In genomic region chr14:101763941-101764709, GRCh38 we compare ENCODE assay signal across 16 cellular contexts. TPM values are rescaled to one million over a fixed set of nuclear protein-coding genes. Genes with fewer than 3 reads are reported as not detected.
A peak's percentile ranks its signal among the peaks of the same experiment; 100 is the strongest.
DNase-seq lines count a peak whose midpoint lies in the region; ATAC-seq, FAIRE-seq and TF ChIP-seq lines count a peak whose summit lies in the region.
"Had no signal": no experiment of that assay in that cellular context is flagged by ENCODE, and none has a peak within 500 bp of the region (broad histone marks: within the 10 kb centered on the region; RNA-seq: fewer than 3 reads in every experiment).

No MANE protein-coding gene starts in this region.

- no peak overlapping the region for H3K27ac ChIP-seq in A673 (ENCODE audit: low read depth, low read length, poor library complexity, severe bottlenecking)
- H3K27ac ChIP-seq in CD4-positive, alpha-beta memory T cell (ENCODE audit: low read depth, low read length) = no peak overlapping the region
- H3K27ac ChIP-seq in K562 (ENCODE audit: extremely low read depth, low read depth, low read length) = peak overlapping the region; percentile 63
- no peak overlapping the region for H3K27ac ChIP-seq in naive thymus-derived CD4-positive, alpha-beta T cell (ENCODE audit: low read depth, low read length)
- H3K27ac ChIP-seq: ovary, suprapubic skin had no signal

- intact Hi-C loops in A673 (cut with micrococcal nuclease; ENCODE audit: unreplicated experiment) = loop anchor here (5.0 kb wide), 2 partner anchors 183 to 323 kb away; partner anchors contain the start of gene HSP90AA1
- intact Hi-C loops in CD4-positive, alpha-beta memory T cell (cut with micrococcal nuclease) = loop anchor here (5.0 kb wide), 1 partner anchor 373 kb away; the partner anchor contains the start of gene WDR20
- intact Hi-C loops in K562 (cut with micrococcal nuclease) = loop anchor here (5.0 kb wide), 1 partner anchor 183 kb away; no protein-coding TSS in a partner anchor
- intact Hi-C loops in naive thymus-derived CD4-positive, alpha-beta T cell (cut with micrococcal nuclease) = loop anchor here in 1 of 2 donors (5.0 kb wide), 2 partner anchors 113 to 198 kb away; partner anchors contain the start of gene DYNC1H1

- peak overlapping the region; percentile 78 to 90 for H3K9ac ChIP-seq in K562 (ENCODE audit: insufficient read depth in 1 of 2, low read depth in 2 of 2, low read length in 2 of 2)

- no peaks in the 10 kb centered on the region for H3K9me3 ChIP-seq in A673 (ENCODE audit: low read depth, low read length, poor library complexity, severe bottlenecking)
- H3K9me3 ChIP-seq in CD4-positive, alpha-beta memory T cell (ENCODE audit: control insufficient read depth in 1 of 2, low read length in 2 of 2) = no peaks in the 10 kb centered on the region
- 0 out of 2 replicates have a peak, but pooled peaks cover 2% of the 10 kb centered on the region for H3K9me3 ChIP-seq in K562 (replicated peaks; ENCODE audit: control insufficient read depth, insufficient read depth, low read depth, low read length)
- no peaks in the 10 kb centered on the region for H3K9me3 ChIP-seq in naive thymus-derived CD4-positive, alpha-beta T cell (ENCODE audit: control insufficient read depth in 2 of 3, low read length in 3 of 3)
- H3K9me3 ChIP-seq: ovary, suprapubic skin had no signal

- ATAC-seq in K562 (no peak), HG03196 (IDR thresholded peaks at IDR 0.05; ENCODE audit: unreplicated experiment) (no peak), GM19035 (IDR thresholded peaks at IDR 0.05; ENCODE audit: unreplicated experiment) (no peak), GM18868 (IDR thresholded peaks at IDR 0.05; ENCODE audit: unreplicated experiment) (no peak)
- ATAC-seq in naive thymus-derived CD4-positive, alpha-beta T cell = no peak

- H2AFZ ChIP-seq in K562 (ENCODE audit: low read depth, low read length) = no peak overlapping the region

- peaks cover 5% of the 10 kb centered on the region for H4K20me1 ChIP-seq in K562 (replicated peaks; ENCODE audit: control insufficient read depth, insufficient read depth, low read length)

- CTCF ChIA-PET in A673 (lab: Charles Lee) = interaction anchor here (1.1 kb wide), 1 partner anchor 197 kb away, joined by 3 read pairs; no protein-coding TSS in a partner anchor
- CTCF ChIA-PET in CD4-positive, alpha-beta memory T cell (lab: Charles Lee; ENCODE audit: partially characterized antibody) = interaction anchor here (0.8 to 2.2 kb wide), 5 partner anchors 27 to 80 kb away, joined by 3 to 13 read pairs (median 4); no protein-coding TSS in a partner anchor
- CTCF ChIA-PET in K562 (lab: Yijun Ruan, JAX; ENCODE audit: low intra/inter-chr PET ratio) = no interaction called here
- CTCF ChIA-PET in naive thymus-derived CD4-positive, alpha-beta T cell (lab: Charles Lee) = interaction anchor here (1.6 to 3.5 kb wide), 2 partner anchors 57 to 80 kb away, joined by 5 to 17 read pairs; no protein-coding TSS in a partner anchor

- H3K79me2 ChIP-seq in K562 (ENCODE audit: control insufficient read depth, insufficient read depth, low read length) = peaks cover 74% of the 10 kb centered on the region

- peak overlapping the region in 6 of 7 donors; percentile 18 to 82 (median 52) for H3K27ac Mint-ChIP-seq in CD4-positive, alpha-beta memory T cell
- H3K27ac Mint-ChIP-seq in naive thymus-derived CD4-positive, alpha-beta T cell = peak overlapping the region in 8 of 9 donors; percentile 6 to 91 (median 70)

- peak overlapping the region; percentile 80 for H3K4me2 ChIP-seq in K562 (ENCODE audit: insufficient read depth, low read length)

- peak; percentile 83 for FAIRE-seq in K562 (lab: Jason Lieb, UNC)
- FAIRE-seq in RCC 7860 (lab: Jason Lieb, UNC) = no peak

- no peak for DNase-seq in A673 (ENCODE audit: low spot score)
- DNase-seq in CD4-positive, alpha-beta memory T cell = no peak
- DNase-seq in K562 (ENCODE audit: extremely low read depth in 1 of 4, low spot score in 3 of 4) = peak in 1 of 4 experiments; percentile 42
- DNase-seq in naive thymus-derived CD4-positive, alpha-beta T cell = no peak
- DNase-seq in RCC 7860 (ENCODE audit: low spot score) = no peak
- DNase-seq: foreskin fibroblast, HCEC 1CT, mesenchymal stem cell, NCI-H1694, NCI-H510A, OCI-M1, ovary had no signal

- no peak for TF ChIP-seq EP300 in K562 (IDR thresholded peaks at IDR 0.05; ENCODE audit: low read length)

- no peaks in the 10 kb centered on the region for H3K9me1 ChIP-seq in K562 (ENCODE audit: control insufficient read depth, insufficient read depth, low read length)

- in situ Hi-C loops in K562 (cut with MboI) = no loop called here

- POLR2A ChIA-PET in A673 (lab: Charles Lee; ENCODE audit: low non-redundant PET) (no interaction called here), K562 (lab: Yijun Ruan, JAX) (interaction anchor here (1.0 to 2.7 kb wide), 4 partner anchors 10 to 57 kb away, joined by 4 to 12 read pairs (median 7); no protein-coding TSS in a partner anchor)
- POLR2A ChIA-PET in CD4-positive, alpha-beta memory T cell (lab: Charles Lee; ENCODE audit: partially characterized antibody) = interaction anchor here (1.0 to 6.2 kb wide), 10 partner anchors 33 to 103 kb away, joined by 3 to 76 read pairs (median 10); no protein-coding TSS in a partner anchor
- POLR2A ChIA-PET in naive thymus-derived CD4-positive, alpha-beta T cell (lab: Charles Lee) = interaction anchor here (0.7 to 5.9 kb wide), 12 partner anchors 11 to 108 kb away, joined by 3 to 38 read pairs (median 4); no protein-coding TSS in a partner anchor

- 19% methylated on average over 8 of the region's 10 CpGs for WGBS in K562 (ENCODE audit: insufficient coverage, low coverage, missing lambda C conversion rate)

- TF ChIP-seq CTCF in A673 (conservative IDR thresholded peaks at IDR 0.05; ENCODE audit: low read depth, low read length) (no peak), K562 (IDR thresholded peaks at IDR 0.05 in 2 of 3, conservative IDR thresholded peaks at IDR 0.05 in 1 of 3; ENCODE audit: insufficient read depth in 2 of 3, low read depth in 1 of 3, low read length in 3 of 3) (no peak)

- peaks cover 14 to 44% of the 10 kb centered on the region in 2 donors for H3K36me3 Mint-ChIP-seq in CD4-positive, alpha-beta memory T cell
- peaks cover 0 to 20% (median 11%) of the 10 kb centered on the region in 5 donors for H3K36me3 Mint-ChIP-seq in naive thymus-derived CD4-positive, alpha-beta T cell

- no peaks in the 10 kb centered on the region for H3K27me3 ChIP-seq in A673 (replicated peaks; ENCODE audit: insufficient read depth, low read depth, low read length, poor library complexity)
- H3K27me3 ChIP-seq in CD4-positive, alpha-beta memory T cell (ENCODE audit: insufficient read depth, low read length) = no peaks in the 10 kb centered on the region
- H3K27me3 ChIP-seq in K562 (ENCODE audit: control insufficient read depth in 2 of 2, insufficient read depth in 2 of 2, low read length in 2 of 2) = no peaks in the 10 kb centered on the region
- H3K27me3 ChIP-seq in naive thymus-derived CD4-positive, alpha-beta T cell (ENCODE audit: control insufficient read depth in 2 of 2, insufficient read depth in 2 of 2, low read length in 2 of 2) = no peaks in the 10 kb centered on the region
- H3K27me3 ChIP-seq: ovary, suprapubic skin had no signal

- no peaks in the 10 kb centered on the region for H3K36me3 ChIP-seq in A673 (ENCODE audit: insufficient read depth, low read length, poor library complexity, severe bottlenecking)
- peaks cover 6% of the 10 kb centered on the region for H3K36me3 ChIP-seq in CD4-positive, alpha-beta memory T cell (ENCODE audit: insufficient read depth, low read length)
- H3K36me3 ChIP-seq in K562 (ENCODE audit: control insufficient read depth, insufficient read depth, low read length) = peaks cover 57% of the 10 kb centered on the region
- peaks cover 0 to 8% (median 4%) of the 10 kb centered on the region in 3 experiments for H3K36me3 ChIP-seq in naive thymus-derived CD4-positive, alpha-beta T cell (ENCODE audit: control insufficient read depth in 2 of 3, insufficient read depth in 3 of 3, low read length in 3 of 3)
- H3K36me3 ChIP-seq: ovary had no signal

- BruUV-seq in A673 (replicated peaks; lab: Mats Ljungman, UMichigan) = TSS peak; percentile 23
- no TSS peak for BruUV-seq in K562 (replicated peaks; lab: Mats Ljungman, UMichigan)

- TF ChIP-seq POLR2A in K562 (conservative IDR thresholded peaks at IDR 0.05) = no peak; the same call in 1 of the 2 replicates

- H3K27me3 Mint-ChIP-seq in CD4-positive, alpha-beta memory T cell = no peaks in the 10 kb centered on the region
- H3K27me3 Mint-ChIP-seq in naive thymus-derived CD4-positive, alpha-beta T cell = peaks cover 0 to 6% (median 0%) of the 10 kb centered on the region in 5 donors

- peak overlapping the region; percentile 45 to 94 (median 78) for H3K4me3 Mint-ChIP-seq in CD4-positive, alpha-beta memory T cell
- H3K4me3 Mint-ChIP-seq in naive thymus-derived CD4-positive, alpha-beta T cell = peak overlapping the region; percentile 5 to 94 (median 66)

- H3K4me3 ChIP-seq in A673 (ENCODE audit: low read depth, low read length, poor library complexity, severe bottlenecking) (no peak overlapping the region), K562 (peak overlapping the region; percentile 89)
- no peak overlapping the region for H3K4me3 ChIP-seq in CD4-positive, alpha-beta memory T cell (ENCODE audit: low read length in 2 of 2)
- no peak overlapping the region for H3K4me3 ChIP-seq in naive thymus-derived CD4-positive, alpha-beta T cell (ENCODE audit: low read length)
- H3K4me3 ChIP-seq: ovary, suprapubic skin had no signal

- H3K4me1 Mint-ChIP-seq in CD4-positive, alpha-beta memory T cell = peaks cover 37 to 43% (median 40%) of the 10 kb centered on the region in 4 donors
- peaks cover 32 to 58% (median 37%) of the 10 kb centered on the region in 7 donors for H3K4me1 Mint-ChIP-seq in naive thymus-derived CD4-positive, alpha-beta T cell

- peaks cover 0 to 4% (median 0%) of the 10 kb centered on the region in 8 donors for H3K9me3 Mint-ChIP-seq in CD4-positive, alpha-beta memory T cell
- no peaks in the 10 kb centered on the region for H3K9me3 Mint-ChIP-seq in naive thymus-derived CD4-positive, alpha-beta T cell

- no peak for TF ChIP-seq RAD21 in K562 (CRISPR knock-in tag; conservative IDR thresholded peaks at IDR 0.05 in 1 of 2, IDR thresholded peaks at IDR 0.05 in 1 of 2)

- H3K4me1 ChIP-seq in A673 (ENCODE audit: insufficient read depth, low read length, poor library complexity, severe bottlenecking) (no peaks in the 10 kb centered on the region), K562 (replicated peaks in 1 of 2; ENCODE audit: control insufficient read depth in 2 of 2, insufficient read depth in 2 of 2, low read length in 2 of 2) (peaks cover 14 to 37% of the 10 kb centered on the region in 2 experiments)
- peaks cover 46% of the 10 kb centered on the region for H3K4me1 ChIP-seq in CD4-positive, alpha-beta memory T cell (ENCODE audit: insufficient read depth, low read length)
- peaks cover 11 to 14% of the 10 kb centered on the region in 2 donors for H3K4me1 ChIP-seq in naive thymus-derived CD4-positive, alpha-beta T cell (ENCODE audit: control insufficient read depth in 2 of 2, insufficient read depth in 2 of 2, low read length in 2 of 2)

RNA-seq across cellular contexts. Expression of gene PPP2R5C, which starts 2.6 kb away (rescaled TPM):
- 113 and 124 TPM in 2 replicates for total RNA-seq in A673 (2021)
- total RNA-seq in CD4-positive, alpha-beta memory T cell = 100 to 1,000 TPM; 584 to 620 TPM
- polyA plus RNA-seq in CD4-positive, alpha-beta memory T cell = 100 to 1,000 TPM; 273 to 278 TPM
- total RNA-seq in K562 (2011; cell fraction: chromatin; rRNA removed; ENCODE audit: low replicate concordance) = 275 and 554 TPM in 2 replicates
- total RNA-seq in K562 (2011; cell fraction: nucleolus; rRNA removed) = 143 and 198 TPM in 2 replicates
- 367 and 537 TPM in 2 replicates for total RNA-seq in K562 (2011; cell fraction: nucleoplasm; rRNA removed)
- total RNA-seq in K562 (2014; rRNA removed) = 263 and 295 TPM in 2 replicates
- 395 and 448 TPM in 2 replicates for total RNA-seq in K562 (2014; rRNA removed; fragmentation: Illumina TruSeq; extraction: Trizol)
- total RNA-seq in K562 (2015; rRNA removed; fragmentation: Illumina TruSeq; extraction: Trizol) = 284 and 309 TPM in 2 replicates
- total RNA-seq in K562 (2021) = 395 and 398 TPM in 2 replicates
- 266 and 328 TPM in 2 replicates for polyA plus RNA-seq in K562 (2011; rRNA removed)
- 100 and 189 TPM in 2 replicates for polyA plus RNA-seq in K562 (2011; cell fraction: cytosol; rRNA removed)
- 140 and 172 TPM in 2 replicates for polyA plus RNA-seq in K562 (2011; cell fraction: nucleus; rRNA removed)
- polyA plus RNA-seq in K562 (2012) = 237 and 317 TPM in 2 replicates
- polyA plus RNA-seq in K562 (2014; fragmentation: Illumina TruSeq; extraction: Trizol) = 383 and 443 TPM in 2 replicates
- 100 to 1,000 TPM; 517 to 617 TPM for polyA plus RNA-seq in K562 (2014; fragmentation: Nextera tagmentation; extraction: Ambion mirVana)
- polyA plus RNA-seq in K562 (2014; rRNA removed) = 284 and 315 TPM in 2 replicates
- 312 and 332 TPM in 2 replicates for polyA minus RNA-seq in K562 (2011; rRNA and poly(A)+ RNA removed)
- 118 and 128 TPM in 2 replicates for polyA minus RNA-seq in K562 (2011; cell fraction: cytosol; rRNA and poly(A)+ RNA removed)
- 87.6 and 141 TPM in 2 replicates for polyA minus RNA-seq in K562 (2011; cell fraction: nucleus; rRNA and poly(A)+ RNA removed)
- total RNA-seq in naive thymus-derived CD4-positive, alpha-beta T cell = 100 to 1,000 TPM; 266 to 449 (median 405) TPM
- polyA plus RNA-seq in naive thymus-derived CD4-positive, alpha-beta T cell = 100 to 1,000 TPM; 155 to 181 TPM
